Comparison of ENCODE assay signal across 17 cellular contexts in genomic region chr4:48124870-48125269, GRCh38. TPM values are rescaled to one million over a fixed set of nuclear protein-coding genes. Genes with fewer than 3 reads are reported as not detected.
DNase-seq lines count a peak whose midpoint lies in the region; ATAC-seq and TF ChIP-seq lines count a peak whose summit lies in the region.
"Had no signal": no experiment of that assay in that cellular context is flagged by ENCODE, and none has a peak within 500 bp of the region (broad histone marks: within the 10 kb centered on the region; RNA-seq: fewer than 3 reads in every experiment).

No MANE protein-coding gene starts in this region.

- H3K27me3 Mint-ChIP-seq in activated CD4-positive, alpha-beta memory T cell treated with anti-CD3 and anti-CD28 coated beads for 36 hours = no peaks in the 10 kb centered on the region
- no peaks in the 10 kb centered on the region for H3K27me3 Mint-ChIP-seq in activated CD4-positive, alpha-beta memory T cell treated with anti-CD3 and anti-CD28 coated beads, Interleukin-2, amount 10 ng/mL, durations not matched to agents 7 days and 5 days
- no peaks in the 10 kb centered on the region for H3K27me3 Mint-ChIP-seq in CD4-positive, alpha-beta memory T cell
- no peaks in the 10 kb centered on the region for H3K27me3 Mint-ChIP-seq in activated naive CD8-positive, alpha-beta T cell treated with anti-CD3 and anti-CD28 coated beads, Interleukin-2, amount 10 ng/mL, durations not matched to agents 7 days and 5 days

- H3K9ac ChIP-seq in parathyroid adenoma = no peak overlapping the region

- intact Hi-C loops in activated CD4-positive, alpha-beta memory T cell treated with anti-CD3 and anti-CD28 coated beads for 36 hours (cut with micrococcal nuclease) = loop anchor here (1.0 to 5.0 kb wide), 3 partner anchors 12 to 33 kb away; no protein-coding TSS in a partner anchor
- intact Hi-C loops in CD4-positive, alpha-beta memory T cell (cut with micrococcal nuclease) = loop anchor here (5.0 kb wide), 1 partner anchor 147 kb away; no protein-coding TSS in a partner anchor

- H3K9me3 Mint-ChIP-seq in activated CD4-positive, alpha-beta memory T cell treated with anti-CD3 and anti-CD28 coated beads for 36 hours = no peaks in the 10 kb centered on the region
- H3K9me3 Mint-ChIP-seq in activated CD4-positive, alpha-beta memory T cell treated with anti-CD3 and anti-CD28 coated beads, Interleukin-2, amount 10 ng/mL, durations not matched to agents 7 days and 5 days = no peaks in the 10 kb centered on the region
- no peaks in the 10 kb centered on the region for H3K9me3 Mint-ChIP-seq in CD4-positive, alpha-beta memory T cell
- no peaks in the 10 kb centered on the region for H3K9me3 Mint-ChIP-seq in activated naive CD8-positive, alpha-beta T cell treated with anti-CD3 and anti-CD28 coated beads, Interleukin-2, amount 10 ng/mL, durations not matched to agents 7 days and 5 days

- no peak for DNase-seq in activated CD4-positive, alpha-beta memory T cell treated with anti-CD3 and anti-CD28 coated beads for 36 hours
- no peak for DNase-seq in activated CD4-positive, alpha-beta memory T cell treated with anti-CD3 and anti-CD28 coated beads, Interleukin-2, amount 10 ng/mL, durations not matched to agents 7 days and 5 days
- no peak for DNase-seq in CD4-positive, alpha-beta memory T cell
- no peak for DNase-seq in activated naive CD8-positive, alpha-beta T cell treated with anti-CD3 and anti-CD28 coated beads, Interleukin-2, amount 10 ng/mL, durations not matched to agents 7 days and 5 days
- DNase-seq in NAMALWA (ENCODE audit: low spot score) (no peak), GM10266 (ENCODE audit: extremely low spot score) (no peak), DMS53 (lab: John Stamatoyannopoulos, UW) (no peak)
- DNase-seq: C1 segment of cervical spinal cord, Calu3, DMS79, HCEC 1CT, MV-4-11, NCI-H1436, NCI-H2029 treated with DMSO at 0.1 percent for 48 hours, NCI-H510A treated with DMSO at 0.1 percent for 48 hours had no signal

- H3K4me1 Mint-ChIP-seq in activated CD4-positive, alpha-beta memory T cell treated with anti-CD3 and anti-CD28 coated beads for 36 hours (ENCODE audit: low read depth) = peaks cover 68% of the 10 kb centered on the region
- H3K4me1 Mint-ChIP-seq in activated CD4-positive, alpha-beta memory T cell treated with anti-CD3 and anti-CD28 coated beads, Interleukin-2, amount 10 ng/mL, durations not matched to agents 7 days and 5 days = peaks cover 51% of the 10 kb centered on the region
- peaks cover 51 to 70% (median 64%) of the 10 kb centered on the region in 4 donors for H3K4me1 Mint-ChIP-seq in CD4-positive, alpha-beta memory T cell
- H3K4me1 Mint-ChIP-seq in activated naive CD8-positive, alpha-beta T cell treated with anti-CD3 and anti-CD28 coated beads, Interleukin-2, amount 10 ng/mL, durations not matched to agents 7 days and 5 days = peaks cover 58% of the 10 kb centered on the region

- H3K79me2 ChIP-seq in parathyroid adenoma = no peaks in the 10 kb centered on the region

- H3K27ac ChIP-seq in CD4-positive, alpha-beta memory T cell (ENCODE audit: low read depth, low read length) = no peak overlapping the region
- peak overlapping the region; percentile 15 for H3K27ac ChIP-seq in parathyroid adenoma

- CTCF ChIA-PET in activated CD4-positive, alpha-beta memory T cell treated with anti-CD3 and anti-CD28 coated beads for 36 hours (lab: Charles Lee) = interaction anchor here (0.6 to 10.7 kb wide), 7 partner anchors 14 to 91 kb away, joined by 3 to 78 read pairs (median 3); no protein-coding TSS in a partner anchor
- CTCF ChIA-PET in activated CD4-positive, alpha-beta memory T cell treated with anti-CD3 and anti-CD28 coated beads, Interleukin-2, amount 10 ng/mL, durations not matched to agents 7 days and 5 days (lab: Charles Lee) = interaction anchor here (1.2 to 8.7 kb wide), 3 partner anchors 15 to 78 kb away, joined by 3 to 114 read pairs (median 5); no protein-coding TSS in a partner anchor
- CTCF ChIA-PET in CD4-positive, alpha-beta memory T cell (lab: Charles Lee; ENCODE audit: partially characterized antibody) = interaction anchor here (1.2 to 11.8 kb wide), 3 partner anchors 11 to 15 kb away, joined by 3 to 313 read pairs (median 22); partner anchors contain the start of gene TXK

- H3K4me2 ChIP-seq in parathyroid adenoma (ENCODE audit: low read length) = no peak overlapping the region

- peaks cover 88% of the 10 kb centered on the region for H3K4me1 ChIP-seq in CD4-positive, alpha-beta memory T cell (ENCODE audit: insufficient read depth, low read length)
- H3K4me1 ChIP-seq in parathyroid adenoma = peaks cover 17% of the 10 kb centered on the region

- H3K27ac Mint-ChIP-seq in activated CD4-positive, alpha-beta memory T cell treated with anti-CD3 and anti-CD28 coated beads for 36 hours = peak overlapping the region; percentile 69
- no peak overlapping the region for H3K27ac Mint-ChIP-seq in activated CD4-positive, alpha-beta memory T cell treated with anti-CD3 and anti-CD28 coated beads, Interleukin-2, amount 10 ng/mL, durations not matched to agents 7 days and 5 days
- peak overlapping the region in 6 of 7 donors; percentile 9 to 87 (median 72) for H3K27ac Mint-ChIP-seq in CD4-positive, alpha-beta memory T cell
- H3K27ac Mint-ChIP-seq in activated naive CD8-positive, alpha-beta T cell treated with anti-CD3 and anti-CD28 coated beads, Interleukin-2, amount 10 ng/mL, durations not matched to agents 7 days and 5 days = peak overlapping the region; percentile 77

- H3K4me3 Mint-ChIP-seq in activated CD4-positive, alpha-beta memory T cell treated with anti-CD3 and anti-CD28 coated beads for 36 hours = peak overlapping the region; percentile 1
- no peak overlapping the region for H3K4me3 Mint-ChIP-seq in activated CD4-positive, alpha-beta memory T cell treated with anti-CD3 and anti-CD28 coated beads, Interleukin-2, amount 10 ng/mL, durations not matched to agents 7 days and 5 days
- H3K4me3 Mint-ChIP-seq in CD4-positive, alpha-beta memory T cell = peak overlapping the region in 5 of 8 donors; percentile 11 to 31 (median 30)
- peak overlapping the region; percentile 64 for H3K4me3 Mint-ChIP-seq in activated naive CD8-positive, alpha-beta T cell treated with anti-CD3 and anti-CD28 coated beads, Interleukin-2, amount 10 ng/mL, durations not matched to agents 7 days and 5 days

- POLR2A ChIA-PET in activated CD4-positive, alpha-beta memory T cell treated with anti-CD3 and anti-CD28 coated beads for 36 hours (lab: Charles Lee) = interaction anchor here (1.1 to 1.8 kb wide), 2 partner anchors 9 to 25 kb away, joined by 3 to 6 read pairs; partner anchors contain the start of gene TXK
- POLR2A ChIA-PET in activated CD4-positive, alpha-beta memory T cell treated with anti-CD3 and anti-CD28 coated beads, Interleukin-2, amount 10 ng/mL, durations not matched to agents 7 days and 5 days (lab: Charles Lee) = interaction anchor here (1.2 kb wide), 1 partner anchor 14 kb away, joined by 7 read pairs; no protein-coding TSS in a partner anchor
- POLR2A ChIA-PET in CD4-positive, alpha-beta memory T cell (lab: Charles Lee; ENCODE audit: partially characterized antibody) = interaction anchor here (3.0 kb wide), 1 partner anchor 14 kb away, joined by 12 read pairs; no protein-coding TSS in a partner anchor
- POLR2A ChIA-PET in activated naive CD8-positive, alpha-beta T cell treated with anti-CD3 and anti-CD28 coated beads, Interleukin-2, amount 10 ng/mL, durations not matched to agents 7 days and 5 days (lab: Charles Lee) = interaction anchor here (0.6 to 1.9 kb wide), 2 partner anchors 14 to 16 kb away, joined by 3 to 8 read pairs; no protein-coding TSS in a partner anchor

- no peaks in the 10 kb centered on the region for H3K9me3 ChIP-seq in CD4-positive, alpha-beta memory T cell (ENCODE audit: control insufficient read depth in 1 of 2, low read length in 2 of 2)
- no peaks in the 10 kb centered on the region for H3K9me3 ChIP-seq in parathyroid adenoma (ENCODE audit: control insufficient read depth, low read length)

- H2AFZ ChIP-seq in parathyroid adenoma = no peak overlapping the region

- peaks cover 11% of the 10 kb centered on the region for H3K36me3 Mint-ChIP-seq in activated CD4-positive, alpha-beta memory T cell treated with anti-CD3 and anti-CD28 coated beads for 36 hours
- peaks cover 24% of the 10 kb centered on the region for H3K36me3 Mint-ChIP-seq in activated CD4-positive, alpha-beta memory T cell treated with anti-CD3 and anti-CD28 coated beads, Interleukin-2, amount 10 ng/mL, durations not matched to agents 7 days and 5 days (ENCODE audit: low read depth)
- peaks cover 8 to 18% of the 10 kb centered on the region in 2 donors for H3K36me3 Mint-ChIP-seq in CD4-positive, alpha-beta memory T cell
- H3K36me3 Mint-ChIP-seq in activated naive CD8-positive, alpha-beta T cell treated with anti-CD3 and anti-CD28 coated beads, Interleukin-2, amount 10 ng/mL, durations not matched to agents 7 days and 5 days = peaks cover 29% of the 10 kb centered on the region

- H3K4me3 ChIP-seq in CD4-positive, alpha-beta memory T cell (ENCODE audit: low read length in 2 of 2) = no peak overlapping the region
- H3K4me3 ChIP-seq in parathyroid adenoma (ENCODE audit: low read depth, low read length) = no peak overlapping the region

- TF ChIP-seq CTCF in parathyroid adenoma (IDR thresholded peaks at IDR 0.05) (no peak), GM10266 (IDR thresholded peaks at IDR 0.05; ENCODE audit: control insufficient read depth, insufficient read depth, low read depth, missing control alignments) (no peak)

- H3K27me3 ChIP-seq in CD4-positive, alpha-beta memory T cell (ENCODE audit: insufficient read depth, low read length) = no peaks in the 10 kb centered on the region
- no peaks in the 10 kb centered on the region for H3K27me3 ChIP-seq in parathyroid adenoma (ENCODE audit: control insufficient read depth, insufficient read depth, low read length)

- no peak for ATAC-seq in activated naive CD8-positive, alpha-beta T cell treated with anti-CD3 and anti-CD28 coated beads, Interleukin-2, amount 10 ng/mL, durations not matched to agents 7 days and 5 days (ENCODE audit: low read depth)

- no peaks in the 10 kb centered on the region for H3K36me3 ChIP-seq in CD4-positive, alpha-beta memory T cell (ENCODE audit: insufficient read depth, low read length)
- H3K36me3 ChIP-seq in parathyroid adenoma (ENCODE audit: control insufficient read depth, insufficient read depth, low read length) = no peaks in the 10 kb centered on the region

RNA-seq across cellular contexts. Expression of gene TXK, which starts 9.2 kb away (rescaled TPM):
- total RNA-seq in activated CD4-positive, alpha-beta memory T cell treated with anti-CD3 and anti-CD28 coated beads for 36 hours = 10 to 100 TPM; 16.5 to 18.4 TPM
- 10 to 100 TPM; 15.2 to 18.5 TPM for total RNA-seq in activated CD4-positive, alpha-beta memory T cell treated with anti-CD3 and anti-CD28 coated beads, Interleukin-2, amount 10 ng/mL, durations not matched to agents 7 days and 5 days
- 10 to 100 TPM; 44.8 to 48.7 TPM for total RNA-seq in CD4-positive, alpha-beta memory T cell
- polyA plus RNA-seq in CD4-positive, alpha-beta memory T cell = 10 to 100 TPM; 53.3 to 54.0 TPM
- 10 to 100 TPM; 65.8 to 66.8 TPM for total RNA-seq in activated naive CD8-positive, alpha-beta T cell treated with anti-CD3 and anti-CD28 coated beads, Interleukin-2, amount 10 ng/mL, durations not matched to agents 7 days and 5 days
- total RNA-seq: G401 had no signal
